In genomic region chr11:123407124-123407995, GRCh38 we compare ENCODE assay signal across 8 cellular contexts. TPM values are rescaled to one million over a fixed set of nuclear protein-coding genes. Genes with fewer than 3 reads are reported as not detected.
DNase-seq lines count a peak whose midpoint lies in the region; ATAC-seq and TF ChIP-seq lines count a peak whose summit lies in the region.

No MANE protein-coding gene starts in this region.

- peak overlapping the region; percentile 83 for H3K27ac Mint-ChIP-seq in endodermal cell
- peak overlapping the region in 1 of 6 donors; percentile 49 for H3K27ac Mint-ChIP-seq in naive B cell

- H3K36me3 Mint-ChIP-seq in endodermal cell (ENCODE audit: low read depth) (no peaks in the 10 kb centered on the region), naive B cell (no peaks in the 10 kb centered on the region)

- TF ChIP-seq CTCF in endodermal cell (conservative IDR thresholded peaks at IDR 0.05): peak; percentile 91
- TF ChIP-seq CTCF in stomach (IDR thresholded peaks at IDR 0.05): peak in 5 of 7 experiments; percentile 24 to 60 (median 53)

- peak; percentile 91 for DNase-seq in ELF-1 (ENCODE audit: low read depth, low spot score)
- peak; percentile 78 for DNase-seq in NCI-H460 (ENCODE audit: extremely low read depth, low read depth)
- DNase-seq in activated CD4-positive, alpha-beta T cell treated with anti-CD3 and anti-CD28 coated beads, Interleukin-2, amount 50 U/mL, for 48 hours: peak; percentile 54 to 68
- DNase-seq in endodermal cell: peak; percentile 92
- DNase-seq in naive B cell: peak; percentile 15
- peak; percentile 73 for DNase-seq in stomach
- DNase-seq in occipital lobe (lab: John Stamatoyannopoulos, UW): no peak

- 27% methylated on average over 7 of the region's 7 CpGs for WGBS in endodermal cell (ENCODE audit: insufficient coverage in 1 of 2, insufficient read length in 1 of 2), 2 experiments
- 3 to 9% (median 7%) methylated on average over 7 of the region's 7 CpGs for WGBS in stomach, 5 donors

- peaks cover 51% of the 10 kb centered on the region for H3K4me1 Mint-ChIP-seq in endodermal cell
- H3K4me1 Mint-ChIP-seq in naive B cell: peaks cover 0 to 6% (median 0%) of the 10 kb centered on the region in 3 donors

- intact Hi-C loops in stomach (cut with DNase I; ENCODE audit: low total_unique reads): loop anchor here (5.0 kb wide), 1 partner anchor 70 kb away; no protein-coding TSS in a partner anchor

- H3K4me1 ChIP-seq in endodermal cell (ENCODE audit: control insufficient read depth, insufficient read depth, low read length): peaks cover 32% of the 10 kb centered on the region
- peaks cover 0 to 25% (median 13%) of the 10 kb centered on the region in 4 donors for H3K4me1 ChIP-seq in stomach

- H3K9me3 Mint-ChIP-seq in endodermal cell (no peaks in the 10 kb centered on the region), naive B cell (no peaks in the 10 kb centered on the region)

- H3K27me3 ChIP-seq in endodermal cell (ENCODE audit: control insufficient read depth, insufficient read depth, low read length, poor library complexity, severe bottlenecking): no peaks in the 10 kb centered on the region
- peaks cover 0 to 14% (median 6%) of the 10 kb centered on the region in 3 donors for H3K27me3 ChIP-seq in stomach

- H3K36me3 ChIP-seq in endodermal cell (ENCODE audit: control insufficient read depth, insufficient read depth, low read length) (no peaks in the 10 kb centered on the region), stomach (no peaks in the 10 kb centered on the region)

- no peak for TF ChIP-seq EP300 in stomach (IDR thresholded peaks at IDR 0.05)

- H3K9me3 ChIP-seq in endodermal cell (ENCODE audit: control insufficient read depth, low read length): no peaks in the 10 kb centered on the region
- H3K9me3 ChIP-seq in stomach: no peaks in the 10 kb centered on the region

- no peak for TF ChIP-seq POLR2A in stomach (IDR thresholded peaks at IDR 0.05)

- H3K4me3 ChIP-seq in endodermal cell (ENCODE audit: low read length): peak overlapping the region; percentile 51
- H3K4me3 ChIP-seq in stomach: no peak overlapping the region

- H3K4me3 Mint-ChIP-seq in endodermal cell (no peak overlapping the region), naive B cell (no peak overlapping the region)

- H3K27me3 Mint-ChIP-seq in endodermal cell (ENCODE audit: insufficient read depth) (peaks cover 59% of the 10 kb centered on the region), naive B cell (peaks cover 0 to 8% (median 4%) of the 10 kb centered on the region in 3 donors)

- no peak overlapping the region for H3K9ac ChIP-seq in endodermal cell (ENCODE audit: extremely low read depth, low read length, poor library complexity, severe bottlenecking)

- ATAC-seq in HG02852 (IDR thresholded peaks at IDR 0.05; ENCODE audit: unreplicated experiment) (peak; percentile 43), naive B cell (ENCODE audit: low read depth in 2 of 2) (no peak)

- H3K27ac ChIP-seq in endodermal cell (ENCODE audit: low read depth, low read length) (no peak overlapping the region), stomach (no peak overlapping the region)

RNA-seq across cellular contexts. Expression of gene GRAMD1B, which starts 22.7 kb away (rescaled TPM):
- total RNA-seq in NCI-H460 (2014; rRNA removed; shearing (Covaris generic)): 260 and 279 TPM in 2 replicates
- polyA plus RNA-seq in NCI-H460 (2014; cell fraction: nucleus; rRNA removed): 299 and 417 TPM in 2 replicates
- 10 to 100 TPM; 28.8 to 39.6 TPM for total RNA-seq in endodermal cell
- polyA plus RNA-seq in endodermal cell (2013, experiment 1 of 2): 17.7 TPM
- 21.1 TPM for polyA plus RNA-seq in endodermal cell (2013, experiment 2 of 2)
- under 1 TPM in 1 of 6 donors, not detected in 5; 0.84 TPM for polyA plus RNA-seq in naive B cell (ENCODE audit: low read depth in 6 of 6)
- 10 to 100 TPM in 4 of 5 donors, under 1 TPM in 1; 0.58 to 39.7 (median 19.3) TPM for total RNA-seq in stomach
- polyA plus RNA-seq in stomach: 1 to 10 TPM; 3.8 to 5.1 (median 4.5) TPM
- 59.9 TPM for total RNA-seq in occipital lobe
